ENCODE assay signal across 28 cellular contexts in genomic region chr20:36251426-36251825, GRCh38.
"Had no signal": no experiment of that assay in that cellular context is flagged by ENCODE, and none has a peak within 500 bp of the region (broad histone marks: within the 10 kb centered on the region; RNA-seq: fewer than 3 reads in every experiment).

No MANE protein-coding gene starts in this region.

- H3K27ac Mint-ChIP-seq: activated B cell treated with CpG ODN at 0.5 μM for 24 hours; activated CD4-positive, alpha-beta T cell treated with anti-CD3 and anti-CD28 coated beads, Interleukin-2, amount 10 ng/mL, durations not matched to agents 24 days and 14 days; activated CD8-positive, alpha-beta memory T cell treated with anti-CD3 and anti-CD28 coated beads, Interleukin-2, amount 10 ng/mL, durations not matched to agents 7 days and 5 days; activated naive CD8-positive, alpha-beta T cell treated with anti-CD3 and anti-CD28 coated beads, Interleukin-2, amount 50 U/mL, for 24 hours; activated T-cell treated with anti-CD3 and anti-CD28 coated beads, Interleukin-2, amount 50 U/mL, for 24 hours; activated T-helper 1 cell treated with anti-CD3 and anti-CD28 coated beads, Interleukin-12 subunit alpha, Interleukin-12 subunit beta, Interleukin-2, Interleukin-4 antibody, amounts not matched to agents 30 ng/mL and 10 ng/mL and 1 ng/mL, durations not matched to agents 14 hours and 24 hours and 36 hours had no signal

- H3K9me3 Mint-ChIP-seq: activated B cell treated with CpG ODN at 0.5 μM for 24 hours; activated CD4-positive, alpha-beta T cell treated with anti-CD3 and anti-CD28 coated beads, Interleukin-2, amount 10 ng/mL, durations not matched to agents 24 days and 14 days; activated naive CD4-positive, alpha-beta T cell treated with anti-CD3 and anti-CD28 coated beads, Interleukin-2, amount 50 U/mL, for 72 hours; activated naive CD8-positive, alpha-beta T cell treated with anti-CD3 and anti-CD28 coated beads, Interleukin-2, amount 50 U/mL, for 24 hours; activated T-cell treated with anti-CD3 and anti-CD28 coated beads, Interleukin-2, amount 50 U/mL, for 24 hours; activated T-helper 1 cell treated with anti-CD3 and anti-CD28 coated beads, Interleukin-12 subunit alpha, Interleukin-12 subunit beta, Interleukin-2, Interleukin-4 antibody, amounts not matched to agents 30 ng/mL and 10 ng/mL and 1 ng/mL, durations not matched to agents 14 hours and 24 hours and 36 hours had no signal

- ATAC-seq: activated CD8-positive, alpha-beta memory T cell treated with anti-CD3 and anti-CD28 coated beads, Interleukin-2, amount 10 ng/mL, durations not matched to agents 7 days and 5 days; activated naive CD4-positive, alpha-beta T cell treated with anti-CD3 and anti-CD28 coated beads, Interleukin-2, amount 50 U/mL, for 72 hours; activated naive CD8-positive, alpha-beta T cell treated with anti-CD3 and anti-CD28 coated beads, Interleukin-2, amount 50 U/mL, for 24 hours; body of pancreas; Panc1; T-helper 17 cell had no signal

- H3K27me3 Mint-ChIP-seq: activated B cell treated with CpG ODN at 0.5 μM for 24 hours; activated CD4-positive, alpha-beta T cell treated with anti-CD3 and anti-CD28 coated beads, Interleukin-2, amount 10 ng/mL, durations not matched to agents 24 days and 14 days; activated CD8-positive, alpha-beta memory T cell treated with anti-CD3 and anti-CD28 coated beads, Interleukin-2, amount 10 ng/mL, durations not matched to agents 7 days and 5 days; activated naive CD8-positive, alpha-beta T cell treated with anti-CD3 and anti-CD28 coated beads, Interleukin-2, amount 50 U/mL, for 24 hours; activated T-cell treated with anti-CD3 and anti-CD28 coated beads, Interleukin-2, amount 50 U/mL, for 24 hours; T-helper 17 cell had no signal

- H3K4me1 Mint-ChIP-seq: activated B cell treated with CpG ODN at 0.5 μM for 24 hours had no signal

- H3K27ac ChIP-seq: ascending aorta, body of pancreas, cardiac muscle cell had no signal

- H3K4me3 ChIP-seq: ascending aorta, body of pancreas, cardiac muscle cell had no signal

- H3K4me1 ChIP-seq: ascending aorta, body of pancreas had no signal

- DNase-seq: activated B cell treated with CpG ODN at 0.5 μM for 24 hours; activated CD4-positive, alpha-beta T cell treated with anti-CD3 and anti-CD28 coated beads for 1 hour; activated CD4-positive, alpha-beta T cell treated with anti-CD3 and anti-CD28 coated beads, Interleukin-2, amount 10 ng/mL, durations not matched to agents 24 days and 14 days; activated CD4-positive, alpha-beta T cell treated with anti-CD3 and anti-CD28 coated beads, Interleukin-2, amount 50 U/mL, for 48 hours; activated CD8-positive, alpha-beta memory T cell treated with anti-CD3 and anti-CD28 coated beads, Interleukin-2, amount 10 ng/mL, durations not matched to agents 7 days and 5 days; activated effector memory CD4-positive, alpha-beta T cell treated with Interleukin-2 at 50 U/mL for 16 hours; activated naive CD4-positive, alpha-beta T cell; activated naive CD8-positive, alpha-beta T cell treated with anti-CD3 and anti-CD28 coated beads, Interleukin-2, amount 50 U/mL, for 24 hours; activated T-cell treated with anti-CD3 and anti-CD28 coated beads, Interleukin-2, amount 50 U/mL, for 24 hours; amniotic stem cell; body of pancreas; KBM-7; NCI-H1092; NCI-H1417; NCI-H2029; NCI-H2107; NCI-H510A treated with DMSO at 0.1 percent for 48 hours; NCI-H69; NK-92 treated with Interleukin-12 subunit alpha and Interleukin-12 subunit beta, amount 100 ng/mL, for 24 hours; OCI-M1; SHP77 treated with DMSO at 0.1 percent for 48 hours; T-helper 17 cell; T-helper 9 cell had no signal

- H3K4me3 Mint-ChIP-seq: activated B cell treated with CpG ODN at 0.5 μM for 24 hours; activated CD4-positive, alpha-beta T cell treated with anti-CD3 and anti-CD28 coated beads, Interleukin-2, amount 10 ng/mL, durations not matched to agents 24 days and 14 days; activated CD8-positive, alpha-beta memory T cell treated with anti-CD3 and anti-CD28 coated beads, Interleukin-2, amount 10 ng/mL, durations not matched to agents 7 days and 5 days; activated naive CD8-positive, alpha-beta T cell treated with anti-CD3 and anti-CD28 coated beads, Interleukin-2, amount 50 U/mL, for 24 hours; activated T-cell treated with anti-CD3 and anti-CD28 coated beads, Interleukin-2, amount 50 U/mL, for 24 hours; activated T-helper 1 cell treated with anti-CD3 and anti-CD28 coated beads, Interleukin-12 subunit alpha, Interleukin-12 subunit beta, Interleukin-2, Interleukin-4 antibody, amounts not matched to agents 30 ng/mL and 10 ng/mL and 1 ng/mL, durations not matched to agents 14 hours and 24 hours and 36 hours; T-helper 17 cell had no signal

- H3K27me3 ChIP-seq: ascending aorta, body of pancreas, cardiac muscle cell had no signal

- H3K9me3 ChIP-seq: ascending aorta, body of pancreas had no signal
